ENCODE assay signal across 1 cellular context in genomic region chr20:19789446-19789845, GRCh38.
TF ChIP-seq lines count a peak whose summit lies in the region.

No MANE protein-coding gene starts in this region.

TF ChIP-seq in SK-N-SH, 30 proteins besides CTCF, POLR2A, EP300 and RAD21 (continued from another document):
- no peak for TF ChIP-seq IRF3 (IDR thresholded peaks at IDR 0.05; ENCODE audit: low read depth, low read length)
- no peak for TF ChIP-seq USF2 (IDR thresholded peaks at IDR 0.05; ENCODE audit: borderline replicate concordance, low read depth, low read length)
- no peak for TF ChIP-seq MEF2A (IDR thresholded peaks at IDR 0.05; ENCODE audit: borderline replicate concordance, low read depth)
- no peak for TF ChIP-seq TCF12 (IDR thresholded peaks at IDR 0.05)
- no peak for TF ChIP-seq GATA2 (CRISPR knock-in tag; IDR thresholded peaks at IDR 0.05)
- no peak for TF ChIP-seq GABPA (IDR thresholded peaks at IDR 0.05; ENCODE audit: low read depth)
- TF ChIP-seq NFIC (IDR thresholded peaks at IDR 0.05; ENCODE audit: borderline replicate concordance), result no peak
- TF ChIP-seq TAF1 (IDR thresholded peaks at IDR 0.05; ENCODE audit: borderline replicate concordance, low read depth, low read length), result no peak
- no peak for TF ChIP-seq ZBTB33 (IDR thresholded peaks at IDR 0.05; ENCODE audit: borderline replicate concordance, low read depth)
